8 cellular contexts compared by ENCODE assay signal in genomic region chr22:39152511-39153219, GRCh38. TPM values are rescaled to one million over a fixed set of nuclear protein-coding genes. Genes with fewer than 3 reads are reported as not detected.
DNase-seq lines count a peak whose midpoint lies in the region; ATAC-seq and TF ChIP-seq lines count a peak whose summit lies in the region.

CBX7 (minus strand) TSS chr22:39152680; CDS start chr22:39152444, 236 bp downstream.

- peaks cover 10% of the 10 kb centered on the region for H3K27me3 ChIP-seq in kidney epithelial cell (ENCODE audit: control insufficient read depth, insufficient read depth, low read length)

- peak within 1 kb of the TSS; percentile 61 for H3K4me3 ChIP-seq in kidney epithelial cell (ENCODE audit: low read depth, low read length)

- ATAC-seq in GM18517 (IDR thresholded peaks at IDR 0.05; ENCODE audit: unreplicated experiment): peak; percentile 60
- ATAC-seq in HG03045 (IDR thresholded peaks at IDR 0.05; ENCODE audit: unreplicated experiment): peak; percentile 78

- peak; percentile 41 for DNase-seq in A172 (ENCODE audit: low spot score)
- peak; percentile 64 for DNase-seq in NCI-H2227 treated with DMSO at 0.1 percent for 48 hours (lab: John Stamatoyannopoulos, UW)
- peak; percentile 93 for DNase-seq in activated CD4-positive, CD25-positive, alpha-beta regulatory T cell treated with anti-CD3 and anti-CD28 coated beads, Interleukin-2, amount 50 U/mL, for 72 hours
- peak; percentile 90 for DNase-seq in cerebellar cortex (ENCODE audit: low spot score)
- no peak for DNase-seq in kidney epithelial cell (ENCODE audit: low read depth)
- DNase-seq in stimulated activated CD4-positive, alpha-beta T cell treated with anti-CD3 and anti-CD28 coated beads, Interleukin-1b, Interleukin-23, amount 100 ng/mL, for 1 hour (ENCODE audit: low read depth in 2 of 2): peak; percentile 76 to 89

- no peak for TF ChIP-seq CTCF in kidney epithelial cell (IDR thresholded peaks at IDR 0.05; ENCODE audit: insufficient read depth, low read length, poor library complexity, severe bottlenecking)

- peaks cover 1% of the 10 kb centered on the region for H3K36me3 ChIP-seq in kidney epithelial cell (ENCODE audit: control insufficient read depth, insufficient read depth, low read length)

RNA-seq across cellular contexts. Expression of gene CBX7, which starts in this region (rescaled TPM):
- total RNA-seq in A172 (2014; rRNA removed; shearing (Covaris generic)): 0.74 and 3.3 TPM in 2 replicates
- 2.9 and 3.1 TPM in 2 replicates for total RNA-seq in kidney epithelial cell
